ENCODE assay signal across 21 cellular contexts in the genomic region with DNA sequence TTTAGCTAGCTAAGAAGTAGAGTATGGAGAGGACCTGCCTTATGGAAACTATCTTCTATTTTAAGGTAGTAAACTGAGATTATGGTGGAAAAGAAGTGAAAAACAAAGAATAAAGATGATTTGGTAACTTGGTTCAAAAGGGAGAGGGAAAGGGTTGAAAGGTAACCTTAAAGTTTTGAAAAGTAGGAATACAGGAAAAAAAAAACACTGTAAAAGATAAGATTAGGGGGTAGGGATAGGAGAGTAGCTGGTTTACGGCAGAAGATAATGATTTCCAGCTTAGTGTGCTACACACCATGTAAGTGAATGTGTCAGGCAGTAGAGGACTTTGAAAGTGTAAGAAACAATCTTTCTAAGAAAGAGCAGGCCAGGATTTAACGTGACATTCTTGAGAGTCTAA. TPM values are rescaled to one million over a fixed set of nuclear protein-coding genes. Genes with fewer than 3 reads are reported as not detected.
DNase-seq lines count a peak whose midpoint lies in the region; ATAC-seq, FAIRE-seq and TF ChIP-seq lines count a peak whose summit lies in the region.
"Had no signal": no experiment of that assay in that cellular context is flagged by ENCODE, and none has a peak within 500 bp of the region (broad histone marks: within the 10 kb centered on the region; RNA-seq: fewer than 3 reads in every experiment).

No MANE protein-coding gene starts in this region.

- no peaks in the 10 kb centered on the region for H3K9me1 ChIP-seq in K562 (ENCODE audit: control insufficient read depth, insufficient read depth, low read length)

- H3K9ac ChIP-seq in K562 (ENCODE audit: insufficient read depth in 1 of 2, low read depth in 2 of 2, low read length in 2 of 2), result no peak overlapping the region
- H3K9ac ChIP-seq: BLaER1 treated with 17β-estradiol and CSF1 and Interleukin-3, amounts not matched to agents 10 nM and 100 nM had no signal

- H4K20me1 ChIP-seq in K562 (replicated peaks; ENCODE audit: control insufficient read depth, insufficient read depth, low read length), result no peaks in the 10 kb centered on the region
- H4K20me1 ChIP-seq: BLaER1 treated with 17β-estradiol and CSF1 and Interleukin-3, amounts not matched to agents 10 nM and 100 nM had no signal

- H3K9me3 ChIP-seq in cardiac muscle cell (ENCODE audit: low read depth), result no peaks in the 10 kb centered on the region
- no peaks in the 10 kb centered on the region for H3K9me3 ChIP-seq in K562 (replicated peaks; ENCODE audit: control insufficient read depth, insufficient read depth, low read depth, low read length)
- H3K9me3 ChIP-seq: A549, MG63 had no signal

- CTCF ChIA-PET in K562 (lab: Yijun Ruan, JAX; ENCODE audit: low intra/inter-chr PET ratio), result interaction anchor here (1.1 to 2.6 kb wide), 2 partner anchors 203 to 493 kb away, joined by 4 to 9 read pairs; no protein-coding TSS in a partner anchor

- no peak overlapping the region for H3K4me3 ChIP-seq in cardiac muscle cell
- H3K4me3 ChIP-seq in K562, result no peak overlapping the region
- H3K4me3 ChIP-seq: A549; BLaER1 treated with 17β-estradiol and CSF1 and Interleukin-3, amounts not matched to agents 10 nM and 100 nM; MG63; SK-N-MC had no signal

- H3K4me1 ChIP-seq in cardiac muscle cell (ENCODE audit: low read depth) (peaks cover 34% of the 10 kb centered on the region), K562 (replicated peaks in 1 of 2; ENCODE audit: control insufficient read depth in 2 of 2, insufficient read depth in 2 of 2, low read length in 2 of 2) (peaks cover 4 to 16% of the 10 kb centered on the region in 2 experiments; a peak in 3 of 5 replicates)
- H3K4me1 ChIP-seq: A549 had no signal

- H3K27me3 Mint-ChIP-seq in mesothelial cell of epicardium (ENCODE audit: low read depth), result no peaks in the 10 kb centered on the region
- H3K27me3 Mint-ChIP-seq in activated T-helper 1 cell treated with anti-CD3 and anti-CD28 coated beads, Interleukin-12 subunit alpha, Interleukin-12 subunit beta, Interleukin-2, Interleukin-4 antibody, amounts not matched to agents 30 ng/mL and 10 ng/mL and 1 ng/mL, durations not matched to agents 14 hours and 24 hours and 36 hours (ENCODE audit: insufficient read depth), result no peaks in the 10 kb centered on the region

- no peak overlapping the region for H3K4me3 Mint-ChIP-seq in mesothelial cell of epicardium
- no peak overlapping the region for H3K4me3 Mint-ChIP-seq in activated T-helper 1 cell treated with anti-CD3 and anti-CD28 coated beads, Interleukin-12 subunit alpha, Interleukin-12 subunit beta, Interleukin-2, Interleukin-4 antibody, amounts not matched to agents 30 ng/mL and 10 ng/mL and 1 ng/mL, durations not matched to agents 14 hours and 24 hours and 36 hours

- FAIRE-seq in K562 (lab: Jason Lieb, UNC), result no peak
- FAIRE-seq: A549, H54 had no signal

- POLR2A ChIA-PET in K562 (lab: Yijun Ruan, JAX), result interaction anchor here (0.6 to 1.9 kb wide), 3 partner anchors 15 to 262 kb away, joined by 3 to 4 read pairs (median 3); no protein-coding TSS in a partner anchor

- peak overlapping the region; percentile 69 for H3K27ac Mint-ChIP-seq in mesothelial cell of epicardium
- no peak overlapping the region for H3K27ac Mint-ChIP-seq in activated T-helper 1 cell treated with anti-CD3 and anti-CD28 coated beads, Interleukin-12 subunit alpha, Interleukin-12 subunit beta, Interleukin-2, Interleukin-4 antibody, amounts not matched to agents 30 ng/mL and 10 ng/mL and 1 ng/mL, durations not matched to agents 14 hours and 24 hours and 36 hours

- ATAC-seq in Right ventricle myocardium superior (ENCODE audit: poor library complexity) (no peak), K562 (peak; percentile 74)
- ATAC-seq: A549 had no signal

- H3K9me3 Mint-ChIP-seq in mesothelial cell of epicardium, result no peaks in the 10 kb centered on the region
- no peaks in the 10 kb centered on the region for H3K9me3 Mint-ChIP-seq in activated T-helper 1 cell treated with anti-CD3 and anti-CD28 coated beads, Interleukin-12 subunit alpha, Interleukin-12 subunit beta, Interleukin-2, Interleukin-4 antibody, amounts not matched to agents 30 ng/mL and 10 ng/mL and 1 ng/mL, durations not matched to agents 14 hours and 24 hours and 36 hours

- H3K36me3 Mint-ChIP-seq in mesothelial cell of epicardium, result peaks cover 26% of the 10 kb centered on the region
- H3K36me3 Mint-ChIP-seq in activated T-helper 1 cell treated with anti-CD3 and anti-CD28 coated beads, Interleukin-12 subunit alpha, Interleukin-12 subunit beta, Interleukin-2, Interleukin-4 antibody, amounts not matched to agents 30 ng/mL and 10 ng/mL and 1 ng/mL, durations not matched to agents 14 hours and 24 hours and 36 hours (ENCODE audit: low read depth), result no peaks in the 10 kb centered on the region

- H3K27ac ChIP-seq in cardiac muscle cell, result peak overlapping the region; percentile 79
- H3K27ac ChIP-seq in K562 (ENCODE audit: extremely low read depth, low read depth, low read length), result peak overlapping the region; percentile 38; the same call in 2 of the 3 replicates
- H3K27ac ChIP-seq: A549; BLaER1 treated with 17β-estradiol and CSF1 and Interleukin-3, amounts not matched to agents 10 nM and 100 nM; HL-60; SK-N-MC had no signal

- WGBS in K562 (ENCODE audit: insufficient coverage, low coverage, missing lambda C conversion rate), result 3% methylated on average over 2 of the region's 2 CpGs

- no peak for TF ChIP-seq RAD21 in K562 (CRISPR knock-in tag; conservative IDR thresholded peaks at IDR 0.05 in 1 of 2, IDR thresholded peaks at IDR 0.05 in 1 of 2)

- H3K27me3 ChIP-seq in cardiac muscle cell, result no peaks in the 10 kb centered on the region
- H3K27me3 ChIP-seq in K562 (ENCODE audit: control insufficient read depth in 2 of 2, insufficient read depth in 2 of 2, low read length in 2 of 2), result no peaks in the 10 kb centered on the region
- H3K27me3 ChIP-seq: BLaER1 treated with 17β-estradiol and CSF1 and Interleukin-3, amounts not matched to agents 10 nM and 100 nM; MG63 had no signal

- H3K79me2 ChIP-seq in K562 (ENCODE audit: control insufficient read depth, insufficient read depth, low read length), result peaks cover 31% of the 10 kb centered on the region

- no TSS peak for BruUV-seq in K562 (replicated peaks; lab: Mats Ljungman, UMichigan)

- no peak for TF ChIP-seq POLR2A in K562 (conservative IDR thresholded peaks at IDR 0.05)

- peak in 1 of 2 donors; percentile 36 for DNase-seq in cardiac muscle cell (ENCODE audit: low read depth in 1 of 2, low spot score in 1 of 2)
- DNase-seq in Right ventricle myocardium superior, result no peak
- peak; percentile 21 to 29 (median 23) for DNase-seq in K562 (ENCODE audit: extremely low read depth in 1 of 4, low spot score in 3 of 4)
- DNase-seq in mesothelial cell of epicardium (ENCODE audit: low spot score in 2 of 2, unreplicated experiment in 2 of 2), result no peak
- DNase-seq in T-helper 2 cell, result no peak
- no peak for DNase-seq in stimulated activated CD4-positive, alpha-beta T cell treated with anti-CD3 and anti-CD28 coated beads, Interleukin-15, amount 100 ng/mL, for 24 hours
- DNase-seq in activated T-helper 1 cell treated with anti-CD3 and anti-CD28 coated beads, Interleukin-12 subunit alpha, Interleukin-12 subunit beta, Interleukin-2, Interleukin-4 antibody, amounts not matched to agents 30 ng/mL and 10 ng/mL and 1 ng/mL, durations not matched to agents 14 hours and 24 hours and 36 hours (ENCODE audit: low spot score), result no peak
- DNase-seq: DMS79 treated with DMSO at 0.1 percent for 48 hours, IMR-90, Karpas-422, MG63, NCI-H1048, NCI-H1436, NCI-H2029, SHP77 had no signal

- intact Hi-C loops in Right ventricle myocardium superior (cut with DNase I) (loop anchor here (5.0 to 10.0 kb wide), 2 partner anchors 314 to 487 kb away; no protein-coding TSS in a partner anchor), K562 (cut with micrococcal nuclease) (loop anchor here (5.0 to 10.0 kb wide), 3 partner anchors 127 to 429 kb away; partner anchors contain the start of gene HERC3)
- intact Hi-C loops in activated T-helper 1 cell treated with anti-CD3 and anti-CD28 coated beads, Interleukin-12 subunit alpha, Interleukin-12 subunit beta, Interleukin-2, Interleukin-4 antibody, amounts not matched to agents 30 ng/mL and 10 ng/mL and 1 ng/mL, durations not matched to agents 14 hours and 24 hours and 36 hours (cut with micrococcal nuclease), result loop anchor here (5.0 kb wide), 1 partner anchor 349 kb away; no protein-coding TSS in a partner anchor

- in situ Hi-C loops in K562 (cut with MboI), result loop anchor here (5.0 kb wide), 1 partner anchor 489 kb away; no protein-coding TSS in a partner anchor

- no peak for TF ChIP-seq EP300 in K562 (IDR thresholded peaks at IDR 0.05; ENCODE audit: low read length)

- H3K36me3 ChIP-seq in cardiac muscle cell (peaks cover 5% of the 10 kb centered on the region), K562 (ENCODE audit: control insufficient read depth, insufficient read depth, low read length) (peaks cover 36% of the 10 kb centered on the region)
- H3K36me3 ChIP-seq: BLaER1 treated with 17β-estradiol and CSF1 and Interleukin-3, amounts not matched to agents 10 nM and 100 nM; MG63 had no signal

- H3K4me1 Mint-ChIP-seq in mesothelial cell of epicardium, result peaks cover 16% of the 10 kb centered on the region
- H3K4me1 Mint-ChIP-seq in activated T-helper 1 cell treated with anti-CD3 and anti-CD28 coated beads, Interleukin-12 subunit alpha, Interleukin-12 subunit beta, Interleukin-2, Interleukin-4 antibody, amounts not matched to agents 30 ng/mL and 10 ng/mL and 1 ng/mL, durations not matched to agents 14 hours and 24 hours and 36 hours (ENCODE audit: low read depth), result no peaks in the 10 kb centered on the region

- H3K4me2 ChIP-seq in K562 (ENCODE audit: insufficient read depth, low read length), result no peak overlapping the region
- H3K4me2 ChIP-seq: A549; BLaER1 treated with 17β-estradiol and CSF1 and Interleukin-3, amounts not matched to agents 10 nM and 100 nM had no signal

- TF ChIP-seq CTCF in cardiac muscle cell (IDR thresholded peaks at IDR 0.05; ENCODE audit: low read depth, low read length) (no peak), K562 (IDR thresholded peaks at IDR 0.05 in 2 of 3, conservative IDR thresholded peaks at IDR 0.05 in 1 of 3; ENCODE audit: insufficient read depth in 2 of 3, low read depth in 1 of 3, low read length in 3 of 3) (no peak), mesothelial cell of epicardium (IDR thresholded peaks at IDR 0.05; ENCODE audit: unreplicated experiment) (no peak)

- H2AFZ ChIP-seq in K562 (ENCODE audit: low read depth, low read length), result no peak overlapping the region

RNA-seq across cellular contexts. Expression of gene FAM13A, which starts 35.3 kb away (rescaled TPM):
- total RNA-seq in cardiac muscle cell (34.0 and 43.8 TPM in 2 replicates), Right ventricle myocardium superior (18.0 TPM), K562 (2014; rRNA removed) (11.3 and 15.5 TPM in 2 replicates), K562 (2014; rRNA removed; fragmentation: Illumina TruSeq; extraction: Trizol) (22.3 and 23.1 TPM in 2 replicates), K562 (2015; rRNA removed; fragmentation: Illumina TruSeq; extraction: Trizol) (15.9 and 18.5 TPM in 2 replicates), K562 (2021) (13.7 and 14.1 TPM in 2 replicates), mesothelial cell of epicardium (50.2 to 57.7 TPM (median 52.1 TPM) in 3 replicates)
- polyA plus RNA-seq in cardiac muscle cell (23.3 and 31.8 TPM in 2 replicates), K562 (2011; rRNA removed) (23.3 and 41.9 TPM in 2 replicates), K562 (2014; fragmentation: Illumina TruSeq; extraction: Trizol) (13.1 and 14.7 TPM in 2 replicates), K562 (2014; fragmentation: Nextera tagmentation; extraction: Ambion mirVana) (10 to 100 TPM; 14.4 to 15.3 TPM), K562 (2014; rRNA removed) (12.1 and 12.8 TPM in 2 replicates)
- 69.5 and 141 TPM in 2 replicates for total RNA-seq in K562 (2011; cell fraction: chromatin; rRNA removed; ENCODE audit: low replicate concordance)
- total RNA-seq in K562 (2011; cell fraction: nucleolus; rRNA removed), result 25.3 and 29.7 TPM in 2 replicates
- 54.5 and 79.6 TPM in 2 replicates for total RNA-seq in K562 (2011; cell fraction: nucleoplasm; rRNA removed)
- polyA plus RNA-seq in K562 (2011; cell fraction: cytosol; rRNA removed), result 7.1 and 23.1 TPM in 2 replicates
- polyA plus RNA-seq in K562 (2011; cell fraction: nucleus; rRNA removed), result 32.1 and 73.5 TPM in 2 replicates
- polyA plus RNA-seq in K562 (2012), result 11.7 and 13.0 TPM in 2 replicates
- 50.1 and 111 TPM in 2 replicates for polyA minus RNA-seq in K562 (2011; rRNA and poly(A)+ RNA removed)
- polyA minus RNA-seq in K562 (2011; cell fraction: cytosol; rRNA and poly(A)+ RNA removed), result 7.6 and 17.4 TPM in 2 replicates
- 56.5 and 184 TPM in 2 replicates for polyA minus RNA-seq in K562 (2011; cell fraction: nucleus; rRNA and poly(A)+ RNA removed)
- total RNA-seq in activated T-helper 1 cell treated with anti-CD3 and anti-CD28 coated beads, Interleukin-12 subunit alpha, Interleukin-12 subunit beta, Interleukin-2, Interleukin-4 antibody, amounts not matched to agents 30 ng/mL and 10 ng/mL and 1 ng/mL, durations not matched to agents 14 hours and 24 hours and 36 hours, result 0.61 and 3.0 TPM in 2 replicates
- total RNA-seq: OCI-LY7 had no signal

Comparison
In these comparisons a context has a peak if more than half of its experiments do, and no peak if none do; other contexts are left out.
1. DNase-seq: peak in K562 (4 of 4); none in Right ventricle myocardium superior (single experiment), mesothelial cell of epicardium (0 of 2), T-helper 2 cell (0 of 5), stimulated activated CD4-positive, alpha-beta T cell treated with anti-CD3 and anti-CD28 coated beads, Interleukin-15, amount 100 ng/mL, for 24 hours (single experiment) and activated T-helper 1 cell treated with anti-CD3 and anti-CD28 coated beads, Interleukin-12 subunit alpha, Interleukin-12 subunit beta, Interleukin-2, Interleukin-4 antibody, amounts not matched to agents 30 ng/mL and 10 ng/mL and 1 ng/mL, durations not matched to agents 14 hours and 24 hours and 36 hours (single experiment).